Comparison of ENCODE assay signal across 8 cellular contexts in the genomic region with DNA sequence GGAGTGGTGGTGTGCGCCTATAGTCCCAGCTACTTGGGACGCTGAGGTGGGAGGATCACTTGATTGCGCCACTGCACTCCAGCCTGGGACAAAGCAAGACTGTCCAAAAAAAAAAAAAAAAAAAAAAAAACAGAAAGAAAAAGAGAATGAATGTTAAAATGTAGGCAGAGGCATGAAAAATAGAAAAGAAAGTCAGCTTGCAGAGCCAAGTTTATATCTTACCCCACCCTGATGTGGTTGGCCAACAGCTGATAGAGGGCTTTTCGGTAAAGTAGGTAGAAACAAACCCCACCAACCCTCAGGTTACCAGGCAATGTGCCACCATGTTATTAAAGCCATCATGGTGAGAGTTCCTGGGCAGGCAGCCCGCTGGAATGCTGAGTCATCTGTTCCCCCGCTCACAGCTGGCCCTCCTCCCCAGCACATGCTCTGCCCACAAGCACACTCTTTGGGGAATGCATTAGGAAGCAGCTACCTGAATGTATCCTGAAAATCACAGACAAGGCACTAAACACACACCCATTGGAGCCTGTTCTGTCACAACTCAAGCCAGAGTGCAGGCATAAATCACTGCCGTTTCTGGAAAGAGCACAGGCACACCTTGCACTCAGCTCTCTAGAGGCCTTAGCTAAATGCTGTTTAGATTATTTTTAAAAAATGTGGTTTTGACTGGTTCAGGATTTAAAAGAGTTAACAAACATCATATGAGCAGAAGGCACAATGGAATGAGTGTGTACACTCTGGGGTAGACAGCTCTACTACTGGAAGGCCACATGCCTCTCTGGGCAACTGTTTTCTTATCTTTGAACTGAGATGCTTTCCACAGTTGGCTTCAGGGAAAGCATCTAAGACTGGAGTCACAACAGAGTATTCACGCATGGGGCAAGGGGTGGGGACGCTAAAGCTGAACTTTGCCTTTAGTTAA.
DNase-seq lines count a peak whose midpoint lies in the region; TF ChIP-seq lines count a peak whose summit lies in the region.

No MANE protein-coding gene starts in this region.

- no peak for TF ChIP-seq CTCF in stomach (IDR thresholded peaks at IDR 0.05)

- WGBS in stomach, 5 donors, result 25 to 38% (median 37%) methylated on average over 9 of the region's 9 CpGs

- H3K4me1 ChIP-seq in stomach, result peaks cover 22 to 65% (median 46%) of the 10 kb centered on the region in 4 donors

- DNase-seq in NCI-H146 (lab: John Stamatoyannopoulos, UW), result peak; percentile 42
- DNase-seq in NCI-H146 treated with DMSO at 0.1 percent for 48 hours (lab: John Stamatoyannopoulos, UW; ENCODE audit: unreplicated experiment), result no peak
- DNase-seq in NCI-H460 (ENCODE audit: extremely low read depth, low read depth), result peak; percentile 82
- DNase-seq in caudate nucleus (lab: John Stamatoyannopoulos, UW), result peak in 57 of 61 donors; percentile 14 to 87 (median 54)
- peak; percentile 97 for DNase-seq in islet precursor cell
- DNase-seq in stomach, result peak; percentile 89
- DNase-seq in T-helper 9 cell, result no peak
- DNase-seq in activated T-cell treated with anti-CD3 and anti-CD28 coated beads, Interleukin-2, amount 50 U/mL, for 1 hour, result no peak

- no peaks in the 10 kb centered on the region for H3K27me3 ChIP-seq in stomach

- TF ChIP-seq EP300 in stomach (IDR thresholded peaks at IDR 0.05), result peak; percentile 65

- H3K27ac ChIP-seq in caudate nucleus (ENCODE audit: low read depth, low read length) (peak overlapping the region; percentile 39), stomach (peak overlapping the region in 4 of 5 donors; percentile 59 to 81 (median 78))

- no peak overlapping the region for H3K4me3 ChIP-seq in stomach

- no peaks in the 10 kb centered on the region for H3K36me3 ChIP-seq in stomach

- intact Hi-C loops in stomach (cut with DNase I; ENCODE audit: low total_unique reads), result no loop called here

- no peak for TF ChIP-seq POLR2A in stomach (IDR thresholded peaks at IDR 0.05)

- H3K9me3 ChIP-seq in stomach, result no peaks in the 10 kb centered on the region

Comparison
In these comparisons a context has a peak if more than half of its experiments do, and no peak if none do; other contexts are left out.
1. DNase-seq: peak in NCI-H146 (single experiment), NCI-H460 (single experiment), caudate nucleus (57 of 61), islet precursor cell (single experiment) and stomach (single experiment); none in NCI-H146 treated with DMSO at 0.1 percent for 48 hours (single experiment), T-helper 9 cell (single experiment) and activated T-cell treated with anti-CD3 and anti-CD28 coated beads, Interleukin-2, amount 50 U/mL, for 1 hour (single experiment).